ENCODE assay signal across 16 cellular contexts in the genomic region with DNA sequence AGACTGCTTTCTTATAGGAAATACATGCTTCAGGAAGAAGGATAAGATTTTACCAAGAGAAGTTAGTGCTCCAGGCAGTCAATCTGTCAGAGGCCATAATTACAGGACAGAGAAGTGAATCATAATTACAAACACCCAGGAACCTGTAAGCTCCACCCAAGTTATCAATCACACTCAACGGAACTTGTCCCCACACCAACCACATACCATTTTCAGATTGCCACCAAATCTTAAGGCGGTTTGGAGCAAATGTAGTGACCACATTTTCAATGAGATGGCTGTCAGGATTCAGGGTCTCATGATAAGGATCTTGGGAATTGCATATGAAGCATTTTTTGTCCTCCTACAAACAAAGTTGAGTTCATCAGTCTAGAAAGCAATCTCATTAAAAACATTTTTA. TPM values are rescaled to one million over a fixed set of nuclear protein-coding genes. Genes with fewer than 3 reads are reported as not detected.
DNase-seq lines count a peak whose midpoint lies in the region; ATAC-seq and TF ChIP-seq lines count a peak whose summit lies in the region.
"Had no signal": no experiment of that assay in that cellular context is flagged by ENCODE, and none has a peak within 500 bp of the region (broad histone marks: within the 10 kb centered on the region; RNA-seq: fewer than 3 reads in every experiment).

No MANE protein-coding gene starts in this region.

- TF ChIP-seq EP300 in stomach (IDR thresholded peaks at IDR 0.05) = no peak

- H3K4me3 Mint-ChIP-seq in WTC11 = no peak overlapping the region
- H3K4me3 Mint-ChIP-seq: activated naive CD4-positive, alpha-beta T cell treated with anti-CD3 and anti-CD28 coated beads, Interleukin-2, amount 10 ng/mL, durations not matched to agents 7 days and 5 days; natural killer cell; T-helper 2 cell treated with Interferon-gamma antibody and Interleukin-4, amounts not matched to agents 5 μg/mL and 100 μg/mL, for 36 hours had no signal

- TF ChIP-seq CTCF in VCaP (conservative IDR thresholded peaks at IDR 0.05) (no peak), foreskin keratinocyte (conservative IDR thresholded peaks at IDR 0.05) (no peak), stomach (IDR thresholded peaks at IDR 0.05) (no peak), WTC11 (IDR thresholded peaks at IDR 0.05) (no peak)

- peaks cover 4 to 29% (median 15%) of the 10 kb centered on the region in 4 donors for H3K36me3 ChIP-seq in stomach

- H3K4me1 Mint-ChIP-seq in WTC11 = peaks cover 38% of the 10 kb centered on the region

- POLR2A ChIA-PET in WTC11 (lab: Charles Lee) = no interaction called here

- WGBS in stomach, 5 donors = 64 to 75% (median 70%) methylated on average over 2 of the region's 2 CpGs

- peaks cover 33% of the 10 kb centered on the region for H3K36me3 Mint-ChIP-seq in WTC11
- H3K36me3 Mint-ChIP-seq: activated naive CD4-positive, alpha-beta T cell treated with anti-CD3 and anti-CD28 coated beads, Interleukin-2, amount 10 ng/mL, durations not matched to agents 7 days and 5 days; natural killer cell had no signal

- H3K4me1 ChIP-seq in foreskin keratinocyte (peaks cover 65% of the 10 kb centered on the region), stomach (peaks cover 27 to 79% (median 58%) of the 10 kb centered on the region in 4 donors)

- H3K27me3 ChIP-seq in foreskin keratinocyte = no peaks in the 10 kb centered on the region
- peaks cover 0 to 26% (median 11%) of the 10 kb centered on the region in 3 donors for H3K27me3 ChIP-seq in stomach
- H3K27me3 ChIP-seq: thyroid gland had no signal

- ATAC-seq in foreskin keratinocyte (peak; percentile 5), WTC11 (no peak)
- ATAC-seq: natural killer cell had no signal

- peaks cover 22% of the 10 kb centered on the region for H3K27me3 Mint-ChIP-seq in WTC11 (ENCODE audit: low read depth)

- CTCF ChIA-PET in WTC11 (lab: Charles Lee) = no interaction called here

- no peak for TF ChIP-seq POLR2A in stomach (IDR thresholded peaks at IDR 0.05)

- no peak overlapping the region for H3K27ac Mint-ChIP-seq in WTC11
- H3K27ac Mint-ChIP-seq: activated naive CD4-positive, alpha-beta T cell treated with anti-CD3 and anti-CD28 coated beads, Interleukin-2, amount 10 ng/mL, durations not matched to agents 7 days and 5 days; natural killer cell; T-helper 2 cell treated with Interferon-gamma antibody and Interleukin-4, amounts not matched to agents 5 μg/mL and 100 μg/mL, for 36 hours had no signal

- H3K27ac ChIP-seq in VCaP (peak overlapping the region; percentile 95), foreskin keratinocyte (no peak overlapping the region), stomach (peak overlapping the region in 3 of 5 donors; percentile 3 to 89 (median 86))

- intact Hi-C loops in stomach (cut with DNase I; ENCODE audit: low total_unique reads) = no loop called here

- no peak overlapping the region for H3K4me3 ChIP-seq in stomach
- H3K4me3 ChIP-seq: skin epidermis, thyroid gland had no signal

- H3K9me3 Mint-ChIP-seq in WTC11 = no peaks in the 10 kb centered on the region
- H3K9me3 Mint-ChIP-seq: activated naive CD4-positive, alpha-beta T cell treated with anti-CD3 and anti-CD28 coated beads, Interleukin-2, amount 10 ng/mL, durations not matched to agents 7 days and 5 days; T-helper 2 cell treated with Interferon-gamma antibody and Interleukin-4, amounts not matched to agents 5 μg/mL and 100 μg/mL, for 36 hours had no signal

- DNase-seq in NCI-H1417 (lab: John Stamatoyannopoulos, UW) (peak in 2 of 3 experiments; percentile 30 to 77), NCI-H1417 treated with DMSO at 0.1 percent for 48 hours (lab: John Stamatoyannopoulos, UW) (no peak), foreskin keratinocyte (peak in 1 of 2 donors; percentile 50), stomach (no peak), WTC11 (ENCODE audit: low spot score) (no peak), NCI-H345 (lab: John Stamatoyannopoulos, UW) (no peak)
- no peak for DNase-seq in stimulated activated CD4-positive, alpha-beta T cell treated with anti-CD3 and anti-CD28 coated beads, Interleukin-15, amount 100 ng/mL, for 24 hours
- DNase-seq: 8988T; activated naive CD4-positive, alpha-beta T cell treated with anti-CD3 and anti-CD28 coated beads, Interleukin-2, amount 10 ng/mL, durations not matched to agents 7 days and 5 days; kidney; natural killer cell; NCI-H2107; thyroid gland had no signal

- no peaks in the 10 kb centered on the region for H3K9me3 ChIP-seq in stomach
- H3K9me3 ChIP-seq: thyroid gland had no signal

TF ChIP-seq in WTC11, 78 proteins besides CTCF, POLR2A, EP300 and RAD21 (continues in another document):
- TF ChIP-seq, protein P1, sequence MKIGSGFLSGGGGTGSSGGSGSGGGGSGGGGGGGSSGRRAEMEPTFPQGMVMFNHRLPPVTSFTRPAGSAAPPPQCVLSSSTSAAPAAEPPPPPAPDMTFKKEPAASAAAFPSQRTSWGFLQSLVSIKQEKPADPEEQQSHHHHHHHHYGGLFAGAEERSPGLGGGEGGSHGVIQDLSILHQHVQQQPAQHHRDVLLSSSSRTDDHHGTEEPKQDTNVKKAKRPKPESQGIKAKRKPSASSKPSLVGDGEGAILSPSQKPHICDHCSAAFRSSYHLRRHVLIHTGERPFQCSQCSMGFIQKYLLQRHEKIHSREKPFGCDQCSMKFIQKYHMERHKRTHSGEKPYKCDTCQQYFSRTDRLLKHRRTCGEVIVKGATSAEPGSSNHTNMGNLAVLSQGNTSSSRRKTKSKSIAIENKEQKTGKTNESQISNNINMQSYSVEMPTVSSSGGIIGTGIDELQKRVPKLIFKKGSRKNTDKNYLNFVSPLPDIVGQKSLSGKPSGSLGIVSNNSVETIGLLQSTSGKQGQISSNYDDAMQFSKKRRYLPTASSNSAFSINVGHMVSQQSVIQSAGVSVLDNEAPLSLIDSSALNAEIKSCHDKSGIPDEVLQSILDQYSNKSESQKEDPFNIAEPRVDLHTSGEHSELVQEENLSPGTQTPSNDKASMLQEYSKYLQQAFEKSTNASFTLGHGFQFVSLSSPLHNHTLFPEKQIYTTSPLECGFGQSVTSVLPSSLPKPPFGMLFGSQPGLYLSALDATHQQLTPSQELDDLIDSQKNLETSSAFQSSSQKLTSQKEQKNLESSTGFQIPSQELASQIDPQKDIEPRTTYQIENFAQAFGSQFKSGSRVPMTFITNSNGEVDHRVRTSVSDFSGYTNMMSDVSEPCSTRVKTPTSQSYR (CRISPR knock-in tag; IDR thresholded peaks at IDR 0.05) = no peak
- no peak for TF ChIP-seq RELA (CRISPR knock-in tag; IDR thresholded peaks at IDR 0.05; ENCODE audit: borderline replicate concordance)
- no peak for TF ChIP-seq FOXJ3 (CRISPR knock-in tag; IDR thresholded peaks at IDR 0.05; ENCODE audit: borderline replicate concordance)
- no peak for TF ChIP-seq JAZF1 (CRISPR knock-in tag; IDR thresholded peaks at IDR 0.05)
- TF ChIP-seq, protein P2, sequence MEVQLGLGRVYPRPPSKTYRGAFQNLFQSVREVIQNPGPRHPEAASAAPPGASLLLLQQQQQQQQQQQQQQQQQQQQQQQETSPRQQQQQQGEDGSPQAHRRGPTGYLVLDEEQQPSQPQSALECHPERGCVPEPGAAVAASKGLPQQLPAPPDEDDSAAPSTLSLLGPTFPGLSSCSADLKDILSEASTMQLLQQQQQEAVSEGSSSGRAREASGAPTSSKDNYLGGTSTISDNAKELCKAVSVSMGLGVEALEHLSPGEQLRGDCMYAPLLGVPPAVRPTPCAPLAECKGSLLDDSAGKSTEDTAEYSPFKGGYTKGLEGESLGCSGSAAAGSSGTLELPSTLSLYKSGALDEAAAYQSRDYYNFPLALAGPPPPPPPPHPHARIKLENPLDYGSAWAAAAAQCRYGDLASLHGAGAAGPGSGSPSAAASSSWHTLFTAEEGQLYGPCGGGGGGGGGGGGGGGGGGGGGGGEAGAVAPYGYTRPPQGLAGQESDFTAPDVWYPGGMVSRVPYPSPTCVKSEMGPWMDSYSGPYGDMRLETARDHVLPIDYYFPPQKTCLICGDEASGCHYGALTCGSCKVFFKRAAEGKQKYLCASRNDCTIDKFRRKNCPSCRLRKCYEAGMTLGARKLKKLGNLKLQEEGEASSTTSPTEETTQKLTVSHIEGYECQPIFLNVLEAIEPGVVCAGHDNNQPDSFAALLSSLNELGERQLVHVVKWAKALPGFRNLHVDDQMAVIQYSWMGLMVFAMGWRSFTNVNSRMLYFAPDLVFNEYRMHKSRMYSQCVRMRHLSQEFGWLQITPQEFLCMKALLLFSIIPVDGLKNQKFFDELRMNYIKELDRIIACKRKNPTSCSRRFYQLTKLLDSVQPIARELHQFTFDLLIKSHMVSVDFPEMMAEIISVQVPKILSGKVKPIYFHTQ (CRISPR knock-in tag; IDR thresholded peaks at IDR 0.05) = no peak
- TF ChIP-seq SP1 (CRISPR knock-in tag; conservative IDR thresholded peaks at IDR 0.05) = no peak
- TF ChIP-seq, protein P3, sequence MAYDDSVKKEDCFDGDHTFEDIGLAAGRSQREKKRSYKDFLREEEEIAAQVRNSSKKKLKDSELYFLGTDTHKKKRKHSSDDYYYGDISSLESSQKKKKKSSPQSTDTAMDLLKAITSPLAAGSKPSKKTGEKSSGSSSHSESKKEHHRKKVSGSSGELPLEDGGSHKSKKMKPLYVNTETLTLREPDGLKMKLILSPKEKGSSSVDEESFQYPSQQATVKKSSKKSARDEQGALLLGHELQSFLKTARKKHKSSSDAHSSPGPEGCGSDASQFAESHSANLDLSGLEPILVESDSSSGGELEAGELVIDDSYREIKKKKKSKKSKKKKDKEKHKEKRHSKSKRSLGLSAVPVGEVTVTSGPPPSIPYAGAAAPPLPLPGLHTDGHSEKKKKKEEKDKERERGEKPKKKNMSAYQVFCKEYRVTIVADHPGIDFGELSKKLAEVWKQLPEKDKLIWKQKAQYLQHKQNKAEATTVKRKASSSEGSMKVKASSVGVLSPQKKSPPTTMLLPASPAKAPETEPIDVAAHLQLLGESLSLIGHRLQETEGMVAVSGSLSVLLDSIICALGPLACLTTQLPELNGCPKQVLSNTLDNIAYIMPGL (CRISPR knock-in tag; IDR thresholded peaks at IDR 0.05) = no peak
- TF ChIP-seq CREM (CRISPR knock-in tag; IDR thresholded peaks at IDR 0.05) = no peak
- TF ChIP-seq NR2C2 (CRISPR knock-in tag; IDR thresholded peaks at IDR 0.05) = no peak
- TF ChIP-seq, protein P4, sequence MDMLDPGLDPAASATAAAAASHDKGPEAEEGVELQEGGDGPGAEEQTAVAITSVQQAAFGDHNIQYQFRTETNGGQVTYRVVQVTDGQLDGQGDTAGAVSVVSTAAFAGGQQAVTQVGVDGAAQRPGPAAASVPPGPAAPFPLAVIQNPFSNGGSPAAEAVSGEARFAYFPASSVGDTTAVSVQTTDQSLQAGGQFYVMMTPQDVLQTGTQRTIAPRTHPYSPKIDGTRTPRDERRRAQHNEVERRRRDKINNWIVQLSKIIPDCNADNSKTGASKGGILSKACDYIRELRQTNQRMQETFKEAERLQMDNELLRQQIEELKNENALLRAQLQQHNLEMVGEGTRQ (CRISPR knock-in tag; IDR thresholded peaks at IDR 0.05) = no peak

RNA-seq across cellular contexts. Expression of a gene that starts 4.8 kb away (rescaled TPM):
- total RNA-seq in foreskin keratinocyte = 179 and 219 TPM in 2 replicates
- polyA plus RNA-seq in foreskin keratinocyte = 120 and 135 TPM in 2 replicates
- 100 to 1,000 TPM in 4 of 5 donors, 10 to 100 TPM in 1; 85.7 to 399 (median 165) TPM for total RNA-seq in stomach
- 10 to 100 TPM; 50.0 to 76.5 (median 68.7) TPM for polyA plus RNA-seq in stomach
- total RNA-seq in WTC11 (2021) = 77.8 to 101 TPM (median 78.4 TPM) in 3 replicates
- total RNA-seq: natural killer cell had no signal

Comparison
In these comparisons a context has a peak if more than half of its experiments do, and no peak if none do; other contexts are left out.
1. DNase-seq: peak in NCI-H1417 (2 of 3); none in NCI-H1417 treated with DMSO at 0.1 percent for 48 hours (single experiment), stomach (single experiment), stimulated activated CD4-positive, alpha-beta T cell treated with anti-CD3 and anti-CD28 coated beads, Interleukin-15, amount 100 ng/mL, for 24 hours (single experiment), WTC11 (single experiment) and NCI-H345 (single experiment).